ENCODE assay signal across 9 cellular contexts in genomic region chr13:98033277-98034247, GRCh38.
DNase-seq lines count a peak whose midpoint lies in the region; ATAC-seq and TF ChIP-seq lines count a peak whose summit lies in the region.
"Had no signal": no experiment of that assay in that cellular context is flagged by ENCODE, and none has a peak within 500 bp of the region (broad histone marks: within the 10 kb centered on the region; RNA-seq: fewer than 3 reads in every experiment).

No MANE protein-coding gene starts in this region.

- no peaks in the 10 kb centered on the region for H3K36me3 Mint-ChIP-seq in activated CD8-positive, alpha-beta T cell treated with anti-CD3 and anti-CD28 coated beads, Interleukin-2, amount 10 ng/mL, durations not matched to agents 7 days and 5 days (ENCODE audit: low read depth)

- no peak for ATAC-seq in activated CD8-positive, alpha-beta T cell treated with anti-CD3 and anti-CD28 coated beads, Interleukin-2, amount 10 ng/mL, durations not matched to agents 7 days and 5 days
- ATAC-seq in HG02884 (IDR thresholded peaks at IDR 0.05; ENCODE audit: unreplicated experiment), result no peak

- H3K27me3 Mint-ChIP-seq in activated CD8-positive, alpha-beta T cell treated with anti-CD3 and anti-CD28 coated beads, Interleukin-2, amount 10 ng/mL, durations not matched to agents 7 days and 5 days (ENCODE audit: low read depth), result no peaks in the 10 kb centered on the region

- H3K27ac ChIP-seq in VCaP, result peak overlapping the region; percentile 64

- no peaks in the 10 kb centered on the region for H3K27me3 ChIP-seq in kidney epithelial cell (ENCODE audit: control insufficient read depth, insufficient read depth, low read length)

- no peak overlapping the region for H3K4me3 Mint-ChIP-seq in activated CD8-positive, alpha-beta T cell treated with anti-CD3 and anti-CD28 coated beads, Interleukin-2, amount 10 ng/mL, durations not matched to agents 7 days and 5 days

- H3K27ac Mint-ChIP-seq in activated CD8-positive, alpha-beta T cell treated with anti-CD3 and anti-CD28 coated beads, Interleukin-2, amount 10 ng/mL, durations not matched to agents 7 days and 5 days, result no peak overlapping the region

- DNase-seq in AG09309 (ENCODE audit: low read depth) (peak; percentile 46), HFF-Myc (ENCODE audit: extremely low read depth, low read depth) (peak; percentile 37), kidney epithelial cell (ENCODE audit: low read depth) (peak; percentile 16), NK-92 (lab: John Stamatoyannopoulos, UW; ENCODE audit: unreplicated experiment) (no peak), NCI-H446 treated with DMSO at 0.1 percent for 48 hours (lab: John Stamatoyannopoulos, UW) (no peak)
- DNase-seq in activated CD8-positive, alpha-beta T cell treated with anti-CD3 and anti-CD28 coated beads, Interleukin-2, amount 10 ng/mL, durations not matched to agents 7 days and 5 days, result no peak
- DNase-seq: activated CD4-positive, CD25-positive, alpha-beta regulatory T cell had no signal

- H3K4me1 Mint-ChIP-seq in activated CD8-positive, alpha-beta T cell treated with anti-CD3 and anti-CD28 coated beads, Interleukin-2, amount 10 ng/mL, durations not matched to agents 7 days and 5 days (ENCODE audit: low read depth), result no peaks in the 10 kb centered on the region

- H3K4me3 ChIP-seq in AG09309 (ENCODE audit: control insufficient read depth, low read depth, low read length), result no peak overlapping the region
- H3K4me3 ChIP-seq in HFF-Myc (replicated peaks; ENCODE audit: low read depth, low read length), result no peak overlapping the region
- H3K4me3 ChIP-seq in kidney epithelial cell (ENCODE audit: low read depth, low read length), result no peak overlapping the region

- H3K9me3 Mint-ChIP-seq in activated CD8-positive, alpha-beta T cell treated with anti-CD3 and anti-CD28 coated beads, Interleukin-2, amount 10 ng/mL, durations not matched to agents 7 days and 5 days (ENCODE audit: insufficient read depth), result no peaks in the 10 kb centered on the region

- H3K36me3 ChIP-seq in kidney epithelial cell (ENCODE audit: control insufficient read depth, insufficient read depth, low read length), result no peaks in the 10 kb centered on the region

- POLR2A ChIA-PET in activated CD8-positive, alpha-beta T cell treated with anti-CD3 and anti-CD28 coated beads, Interleukin-2, amount 10 ng/mL, durations not matched to agents 7 days and 5 days (lab: Charles Lee), result no interaction called here

- TF ChIP-seq CTCF in AG09309 (IDR thresholded peaks at IDR 0.05; ENCODE audit: control insufficient read depth, insufficient read depth, low read depth, low read length, missing control alignments) (peak; percentile 66), HFF-Myc (IDR thresholded peaks at IDR 0.05; ENCODE audit: low read depth, low read length, missing control alignments) (peak; percentile 37), VCaP (conservative IDR thresholded peaks at IDR 0.05) (peak; percentile 82), kidney epithelial cell (IDR thresholded peaks at IDR 0.05; ENCODE audit: insufficient read depth, low read length, poor library complexity, severe bottlenecking) (peak; percentile 47)

- CTCF ChIA-PET in activated CD8-positive, alpha-beta T cell treated with anti-CD3 and anti-CD28 coated beads, Interleukin-2, amount 10 ng/mL, durations not matched to agents 7 days and 5 days (lab: Charles Lee), result no interaction called here

Comparison
In these comparisons a context has a peak if more than half of its experiments do, and no peak if none do; other contexts are left out.
1. DNase-seq: peak in AG09309 (single experiment), HFF-Myc (single experiment) and kidney epithelial cell (single experiment); none in activated CD8-positive, alpha-beta T cell treated with anti-CD3 and anti-CD28 coated beads, Interleukin-2, amount 10 ng/mL, durations not matched to agents 7 days and 5 days (single experiment), NK-92 (single experiment) and NCI-H446 treated with DMSO at 0.1 percent for 48 hours (single experiment).
2. Peak in every context shown above with its lines, with median percentiles within 50 percentile points of each other: CTCF ChIP-seq.